Comparison of ENCODE assay signal across 15 cellular contexts in genomic region chr9:134731497-134732391, GRCh38.
"Had no signal": no experiment of that assay in that cellular context is flagged by ENCODE, and none has a peak within 500 bp of the region (broad histone marks: within the 10 kb centered on the region; RNA-seq: fewer than 3 reads in every experiment).

No MANE protein-coding gene starts in this region.

- H3K4me1 ChIP-seq: adrenal gland, psoas muscle had no signal

- H3K27me3 ChIP-seq: adrenal gland, cardiac muscle cell, tibial artery had no signal

- H3K4me3 Mint-ChIP-seq: natural killer cell treated with Interleukin-12 subunit alpha and Interleukin-12 subunit beta and Interleukin-15 and Interleukin-18, amount 100 ng/mL, for 72 hours; stimulated activated effector memory CD8-positive, alpha-beta T cell treated with anti-CD3 and anti-CD28 coated beads, Interleukin-12 subunit alpha, Interleukin-12 subunit beta, amount 100 ng/mL, for 72 hours had no signal

- DNase-seq: activated CD4-positive, alpha-beta T cell treated with anti-CD3 and anti-CD28 coated beads, Interleukin-2, amount 50 U/mL, for 4 hours; activated CD4-positive, CD25-positive, alpha-beta regulatory T cell treated with anti-CD3 and anti-CD28 coated beads, Interleukin-2, amount 50 U/mL, for 72 hours; activated effector memory CD4-positive, alpha-beta T cell treated with Interleukin-2 at 50 U/mL for 16 hours; activated naive CD4-positive, alpha-beta T cell treated with anti-CD3 and anti-CD28 coated beads, Interleukin-2, amount 50 U/mL, for 16 hours; adrenal gland; glutamatergic neuron; left colon; mucosa of descending colon; psoas muscle; SHP77; SK-N-SH; tibial artery had no signal

- H3K36me3 ChIP-seq: cardiac muscle cell had no signal

- ATAC-seq: left colon; mucosa of descending colon; natural killer cell treated with Interleukin-12 subunit alpha and Interleukin-12 subunit beta and Interleukin-15 and Interleukin-18, amount 100 ng/mL, for 72 hours; stimulated activated effector memory CD8-positive, alpha-beta T cell treated with anti-CD3 and anti-CD28 coated beads, Interleukin-12 subunit alpha, Interleukin-12 subunit beta, amount 100 ng/mL, for 72 hours had no signal

- H3K4me3 ChIP-seq: adrenal gland, cardiac muscle cell, mucosa of descending colon, psoas muscle, tibial artery had no signal

- H3K27ac ChIP-seq: adrenal gland, cardiac muscle cell, psoas muscle had no signal

- H3K9me3 ChIP-seq: adrenal gland, mucosa of descending colon, psoas muscle, SK-N-SH, tibial artery had no signal

- H3K9me3 Mint-ChIP-seq: natural killer cell treated with Interleukin-12 subunit alpha and Interleukin-12 subunit beta and Interleukin-15 and Interleukin-18, amount 100 ng/mL, for 72 hours had no signal

- H3K27me3 Mint-ChIP-seq: natural killer cell treated with Interleukin-12 subunit alpha and Interleukin-12 subunit beta and Interleukin-15 and Interleukin-18, amount 100 ng/mL, for 72 hours had no signal

- H3K27ac Mint-ChIP-seq: natural killer cell treated with Interleukin-12 subunit alpha and Interleukin-12 subunit beta and Interleukin-15 and Interleukin-18, amount 100 ng/mL, for 72 hours; stimulated activated effector memory CD8-positive, alpha-beta T cell treated with anti-CD3 and anti-CD28 coated beads, Interleukin-12 subunit alpha, Interleukin-12 subunit beta, amount 100 ng/mL, for 72 hours had no signal

- H3K36me3 Mint-ChIP-seq: natural killer cell treated with Interleukin-12 subunit alpha and Interleukin-12 subunit beta and Interleukin-15 and Interleukin-18, amount 100 ng/mL, for 72 hours; stimulated activated effector memory CD8-positive, alpha-beta T cell treated with anti-CD3 and anti-CD28 coated beads, Interleukin-12 subunit alpha, Interleukin-12 subunit beta, amount 100 ng/mL, for 72 hours had no signal
